ENCODE assay signal across 24 cellular contexts in the genomic region with DNA sequence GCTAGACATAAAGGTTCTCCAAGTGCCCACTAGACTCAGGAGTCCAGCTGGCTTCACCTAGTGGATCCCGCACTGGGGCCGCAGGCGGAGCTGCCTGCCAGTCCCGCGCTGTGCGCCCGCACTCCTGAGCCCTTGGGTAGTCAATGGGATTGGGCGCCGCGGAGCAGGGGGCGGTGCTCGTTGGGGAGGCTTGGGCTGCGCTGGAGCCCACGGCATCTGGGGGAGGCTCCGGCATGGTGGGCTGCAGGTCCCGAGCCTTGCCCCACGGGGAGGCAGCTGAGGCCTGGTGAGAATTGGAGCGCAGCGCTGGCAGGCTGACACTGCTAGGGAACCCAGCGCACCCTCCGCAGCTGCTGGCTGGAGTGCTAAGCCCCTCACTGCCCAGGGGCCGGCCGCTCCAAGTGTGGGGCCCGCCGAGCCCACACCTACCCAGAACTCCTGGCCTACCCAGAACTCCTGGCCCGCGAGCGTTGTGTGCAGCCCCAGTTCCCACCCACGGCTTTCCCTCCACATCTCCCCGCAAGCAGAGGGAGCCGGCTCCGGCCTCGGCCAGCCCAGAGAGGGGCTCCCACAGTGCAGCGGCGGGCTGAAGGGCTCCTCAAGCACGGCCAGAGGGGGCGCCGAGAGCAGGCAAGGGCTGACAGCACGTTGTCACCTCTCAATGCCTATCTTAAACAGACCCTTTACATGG.
A peak's percentile ranks its signal among the peaks of the same experiment; 100 is the strongest.
DNase-seq lines count a peak whose midpoint lies in the region; ATAC-seq, FAIRE-seq and TF ChIP-seq lines count a peak whose summit lies in the region.
"Had no signal": no experiment of that assay in that cellular context is flagged by ENCODE, and none has a peak within 500 bp of the region (broad histone marks: within the 10 kb centered on the region; RNA-seq: fewer than 3 reads in every experiment).

No MANE protein-coding gene starts in this region.

- H3K9me3 Mint-ChIP-seq in endodermal cell, result peaks cover 36% of the 10 kb centered on the region
- H3K9me3 Mint-ChIP-seq: CD4-positive, alpha-beta T cell; CD8-positive, alpha-beta T cell had no signal

- H3K36me3 ChIP-seq in left ventricle myocardium inferior (peaks cover 3% of the 10 kb centered on the region), HepG2 (replicated peaks in 1 of 2; ENCODE audit: control insufficient read depth in 1 of 2, insufficient read depth in 2 of 2, low read length in 2 of 2) (no peaks in the 10 kb centered on the region), right lobe of liver (no peaks in the 10 kb centered on the region), endodermal cell (ENCODE audit: control insufficient read depth, insufficient read depth, low read length) (no peaks in the 10 kb centered on the region), lower lobe of right lung (no peaks in the 10 kb centered on the region)
- H3K36me3 ChIP-seq: BLaER1 treated with 17β-estradiol and CSF1 and Interleukin-3, amounts not matched to agents 10 nM and 100 nM had no signal

- ATAC-seq in left ventricle myocardium superior (no peak), HepG2 (no peak), right lobe of liver (no peak), lower lobe of right lung (peak in 1 of 2 donors; percentile 23)
- ATAC-seq: CD8-positive, alpha-beta T cell had no signal

- TF ChIP-seq RAD21 in HepG2 (CRISPR knock-in tag; IDR thresholded peaks at IDR 0.05), result no peak

- intact Hi-C loops in left ventricle myocardium superior (cut with micrococcal nuclease) (no loop called here), left ventricle myocardium inferior (cut with micrococcal nuclease) (no loop called here), HepG2 (cut with micrococcal nuclease; ENCODE audit: unreplicated experiment) (loop anchor here (10.0 kb wide), 1 partner anchor 424 kb away; no protein-coding TSS in a partner anchor), right lobe of liver (cut with DNase I) (loop anchor here in 1 of 2 donors (10.0 kb wide), 1 partner anchor 224 kb away; no protein-coding TSS in a partner anchor), lower lobe of right lung (cut with DNase I) (no loop called here)

- no peak overlapping the region for H3K4me3 Mint-ChIP-seq in endodermal cell
- H3K4me3 Mint-ChIP-seq: B cell; CD4-positive, alpha-beta T cell; CD8-positive, alpha-beta T cell had no signal

- CTCF ChIA-PET in HepG2 (lab: Yijun Ruan, JAX; ENCODE audit: low intra/inter-chr PET ratio, low total read pairs), result interaction anchor here (1.0 to 1.7 kb wide), 2 partner anchors 183 to 419 kb away, joined by 3 to 16 read pairs; no protein-coding TSS in a partner anchor

- TF ChIP-seq CTCF in left ventricle myocardium inferior (IDR thresholded peaks at IDR 0.05; ENCODE audit: borderline replicate concordance) (no peak), HepG2 (CRISPR knock-in tag; IDR thresholded peaks at IDR 0.05) (0 out of 2 replicates have a peak, but pooled peaks have one; percentile 6), right lobe of liver (IDR thresholded peaks at IDR 0.05) (no peak), endodermal cell (conservative IDR thresholded peaks at IDR 0.05) (peak; percentile 23), lower lobe of right lung (IDR thresholded peaks at IDR 0.05) (no peak)

- H3K36me3 Mint-ChIP-seq in endodermal cell (ENCODE audit: low read depth), result peaks cover 33% of the 10 kb centered on the region
- H3K36me3 Mint-ChIP-seq: CD8-positive, alpha-beta T cell had no signal

- H4K20me1 ChIP-seq in HepG2 (ENCODE audit: insufficient read depth, low read length), result no peaks in the 10 kb centered on the region
- H4K20me1 ChIP-seq: BLaER1 treated with 17β-estradiol and CSF1 and Interleukin-3, amounts not matched to agents 10 nM and 100 nM had no signal

- in situ Hi-C loops in HepG2 (cut with HindIII; ENCODE audit: extremely low pct_ligation_motif_present, low pct_unique_long_range_greater_than_20kb), result loop anchor here (25.0 kb wide), 1 partner anchor 407 kb away; a partner anchor contains a TSS

- TF ChIP-seq EP300 in HepG2 (IDR thresholded peaks at IDR 0.05; ENCODE audit: low read depth in 2 of 2, low read length in 2 of 2) (no peak), HepG2 (CRISPR knock-in tag; IDR thresholded peaks at IDR 0.05; ENCODE audit: borderline replicate concordance) (no peak)

- H3K27me3 ChIP-seq in left ventricle myocardium inferior (ENCODE audit: low read depth), result no peaks in the 10 kb centered on the region
- H3K27me3 ChIP-seq in HepG2 (ENCODE audit: control insufficient read depth in 1 of 2, insufficient read depth in 2 of 2, low read length in 2 of 2), result no peaks in the 10 kb centered on the region
- H3K27me3 ChIP-seq in right lobe of liver, result no peaks in the 10 kb centered on the region
- H3K27me3 ChIP-seq in endodermal cell (ENCODE audit: control insufficient read depth, insufficient read depth, low read length, poor library complexity, severe bottlenecking), result no peaks in the 10 kb centered on the region
- H3K27me3 ChIP-seq in lower lobe of right lung (ENCODE audit: low read depth), result no peaks in the 10 kb centered on the region
- H3K27me3 ChIP-seq: BLaER1 treated with 17β-estradiol and CSF1 and Interleukin-3, amounts not matched to agents 10 nM and 100 nM had no signal

- H3K9ac ChIP-seq in HepG2 (ENCODE audit: insufficient read depth, low read depth, low read length) (no peak overlapping the region), endodermal cell (ENCODE audit: extremely low read depth, low read length, poor library complexity, severe bottlenecking) (no peak overlapping the region)
- H3K9ac ChIP-seq: BLaER1 treated with 17β-estradiol and CSF1 and Interleukin-3, amounts not matched to agents 10 nM and 100 nM had no signal

- H2AFZ ChIP-seq in HepG2 (ENCODE audit: low read length), result no peak overlapping the region

- H3K27ac ChIP-seq in left ventricle myocardium inferior (replicated peaks) (no peak overlapping the region), HepG2 (ENCODE audit: extremely low read length, insufficient read depth, low read length) (no peak overlapping the region), right lobe of liver (no peak overlapping the region), endodermal cell (ENCODE audit: low read depth, low read length) (no peak overlapping the region), lower lobe of right lung (no peak overlapping the region)
- H3K27ac ChIP-seq: 22Rv1; A549; BLaER1 treated with 17β-estradiol and CSF1 and Interleukin-3, amounts not matched to agents 10 nM and 100 nM; C4-2B had no signal

- POLR2A ChIA-PET in HepG2 (lab: Yijun Ruan, JAX), result no interaction called here

- no peaks in the 10 kb centered on the region for H3K4me1 Mint-ChIP-seq in endodermal cell
- H3K4me1 Mint-ChIP-seq: B cell had no signal

- no peaks in the 10 kb centered on the region for H3K79me2 ChIP-seq in HepG2 (ENCODE audit: insufficient read depth, low read length)

- TF ChIP-seq POLR2A in HepG2 (IDR thresholded peaks at IDR 0.05; ENCODE audit: insufficient read depth in 1 of 2, low read depth in 2 of 2, low read length in 2 of 2), result no peak
- no peak for TF ChIP-seq POLR2A in right lobe of liver (IDR thresholded peaks at IDR 0.05)

- DNase-seq in left ventricle myocardium superior (peak; percentile 28), left ventricle myocardium inferior (no peak), HepG2 (ENCODE audit: low spot score) (no peak), right lobe of liver (no peak), endodermal cell (no peak), lower lobe of right lung (peak; percentile 45), dedifferentiated amniotic fluid mesenchymal stem cell (ENCODE audit: extremely low spot score) (no peak)
- DNase-seq in activated CD4-positive, alpha-beta T cell treated with anti-CD3 and anti-CD28 coated beads for 1 hour, result no peak
- DNase-seq: AML-193; Caco-2; Calu3; CD4-positive, alpha-beta T cell; CD8-positive, alpha-beta T cell; DMS79 treated with DMSO at 0.1 percent for 48 hours; GF-D8 had no signal

- no peak overlapping the region for H3K4me3 ChIP-seq in left ventricle myocardium inferior
- H3K4me3 ChIP-seq in HepG2 (replicated peaks in 1 of 3; ENCODE audit: insufficient read depth in 1 of 3, low read depth in 2 of 3, low read length in 3 of 3), result no peak overlapping the region
- H3K4me3 ChIP-seq in right lobe of liver, result no peak overlapping the region
- no peak overlapping the region for H3K4me3 ChIP-seq in endodermal cell (ENCODE audit: low read length)
- H3K4me3 ChIP-seq in lower lobe of right lung, result no peak overlapping the region
- H3K4me3 ChIP-seq: A549; BLaER1 treated with 17β-estradiol and CSF1 and Interleukin-3, amounts not matched to agents 10 nM and 100 nM had no signal

- FAIRE-seq in HepG2 (lab: Jason Lieb, UNC), result no peak
- FAIRE-seq: D721Med, G401.6, GM12891, GM19239 had no signal

- no peaks in the 10 kb centered on the region for H3K27me3 Mint-ChIP-seq in endodermal cell (ENCODE audit: insufficient read depth)
- H3K27me3 Mint-ChIP-seq: B cell; CD4-positive, alpha-beta T cell had no signal

- H3K4me1 ChIP-seq in left ventricle myocardium inferior, result peaks cover 59% of the 10 kb centered on the region
- 0 out of 2 replicates have a peak, but pooled peaks cover 5% of the 10 kb centered on the region for H3K4me1 ChIP-seq in HepG2 (ENCODE audit: insufficient read depth, low read length)
- no peaks in the 10 kb centered on the region for H3K4me1 ChIP-seq in right lobe of liver
- H3K4me1 ChIP-seq in endodermal cell (ENCODE audit: control insufficient read depth, insufficient read depth, low read length), result no peaks in the 10 kb centered on the region
- no peaks in the 10 kb centered on the region for H3K4me1 ChIP-seq in lower lobe of right lung
- H3K4me1 ChIP-seq: BLaER1 treated with 17β-estradiol and CSF1 and Interleukin-3, amounts not matched to agents 10 nM and 100 nM; Caco-2 had no signal

- 90% methylated on average over 12 of the region's 39 CpGs for WGBS in HepG2 (ENCODE audit: low lambda C conversion rate)
- 60% methylated on average over 1 of the region's 39 CpGs for WGBS in right lobe of liver (ENCODE audit: insufficient coverage, low coverage, low lambda C conversion rate, missing lambda C conversion rate)
- 95 to 96% methylated on average over 24 to 39 of the region's 39 CpGs for whole genome bisulfite sequencing in endodermal cell (ENCODE audit: insufficient coverage in 1 of 2, insufficient read length in 1 of 2), 2 experiments

- no peak overlapping the region for H3K4me2 ChIP-seq in HepG2 (ENCODE audit: low read depth, low read length)
- H3K4me2 ChIP-seq: A549; BLaER1 treated with 17β-estradiol and CSF1 and Interleukin-3, amounts not matched to agents 10 nM and 100 nM had no signal

- no peak overlapping the region for H3K27ac Mint-ChIP-seq in endodermal cell
- H3K27ac Mint-ChIP-seq: B cell; CD4-positive, alpha-beta T cell; CD8-positive, alpha-beta T cell had no signal

- peaks cover 7% of the 10 kb centered on the region for H3K9me3 ChIP-seq in left ventricle myocardium inferior (replicated peaks)
- H3K9me3 ChIP-seq in HepG2 (ENCODE audit: low read length), result no peaks in the 10 kb centered on the region
- H3K9me3 ChIP-seq in right lobe of liver, result no peaks in the 10 kb centered on the region
- peaks cover 15% of the 10 kb centered on the region for H3K9me3 ChIP-seq in endodermal cell (ENCODE audit: control insufficient read depth, low read length)
- no peaks in the 10 kb centered on the region for H3K9me3 ChIP-seq in lower lobe of right lung
- H3K9me3 ChIP-seq: A549, Caco-2 had no signal

- BruUV-seq in HepG2 (replicated peaks; lab: Mats Ljungman, UMichigan), result no TSS peak

TF ChIP-seq in HepG2, 621 proteins besides CTCF, POLR2A, EP300 and RAD21:
- TF ChIP-seq SOX5 (CRISPR knock-in tag; IDR thresholded peaks at IDR 0.05; ENCODE audit: borderline replicate concordance) (no peak), ZNF850 (CRISPR knock-in tag; conservative IDR thresholded peaks at IDR 0.05) (peak; percentile 64; the same call in 1 of the 2 replicates)

Comparison
In these comparisons a context has a peak if more than half of its experiments do, and no peak if none do; other contexts are left out.
1. DNase-seq: peak in left ventricle myocardium superior (single experiment) and lower lobe of right lung (single experiment); none in left ventricle myocardium inferior (single experiment), HepG2 (single experiment), right lobe of liver (0 of 3), endodermal cell (single experiment), activated CD4-positive, alpha-beta T cell treated with anti-CD3 and anti-CD28 coated beads for 1 hour (single experiment) and dedifferentiated amniotic fluid mesenchymal stem cell (single experiment).
2. CTCF ChIP-seq: peak in HepG2 (single experiment) and endodermal cell (single experiment); none in left ventricle myocardium inferior (single experiment), right lobe of liver (0 of 4) and lower lobe of right lung (single experiment).